In genomic region chr10:109922353-109922975, GRCh38 we compare ENCODE assay signal across 8 cellular contexts. TPM values are rescaled to one million over a fixed set of nuclear protein-coding genes. Genes with fewer than 3 reads are reported as not detected.
DNase-seq lines count a peak whose midpoint lies in the region; ATAC-seq and TF ChIP-seq lines count a peak whose summit lies in the region.

No MANE protein-coding gene starts in this region.

- no peaks in the 10 kb centered on the region for H3K36me3 ChIP-seq in A673 (ENCODE audit: insufficient read depth, low read length, poor library complexity, severe bottlenecking)
- no peaks in the 10 kb centered on the region for H3K36me3 ChIP-seq in mucosa of rectum (ENCODE audit: control insufficient read depth in 2 of 2, insufficient read depth in 2 of 2, low read length in 2 of 2)

- H3K9me3 Mint-ChIP-seq in central memory CD8-positive, alpha-beta T cell: no peaks in the 10 kb centered on the region

- intact Hi-C loops in A673 (cut with micrococcal nuclease; ENCODE audit: unreplicated experiment): no loop called here

- H3K4me3 ChIP-seq in A673 (ENCODE audit: low read depth, low read length, poor library complexity, severe bottlenecking) (peak overlapping the region; percentile 61), mucosa of rectum (ENCODE audit: low read length in 2 of 2) (peak overlapping the region; percentile 77 to 80)
- peak overlapping the region; percentile 65 for H3K4me3 ChIP-seq in Jurkat, Clone E6-1 (ENCODE audit: low read length)

- H3K4me1 Mint-ChIP-seq in central memory CD8-positive, alpha-beta T cell: peaks cover 64% of the 10 kb centered on the region

- CTCF ChIA-PET in A673 (lab: Charles Lee): no interaction called here

- BruUV-seq in A673 (replicated peaks; lab: Mats Ljungman, UMichigan): TSS peak; percentile 45

- H3K27me3 Mint-ChIP-seq in central memory CD8-positive, alpha-beta T cell: no peaks in the 10 kb centered on the region

- H3K9me3 ChIP-seq in A673 (ENCODE audit: low read depth, low read length, poor library complexity, severe bottlenecking) (no peaks in the 10 kb centered on the region), mucosa of rectum (ENCODE audit: control insufficient read depth in 2 of 2, low read length in 2 of 2) (no peaks in the 10 kb centered on the region)

- DNase-seq in A673 (ENCODE audit: low spot score): no peak
- DNase-seq in Jurkat, Clone E6-1 (ENCODE audit: low read depth, low spot score): no peak
- no peak for DNase-seq in central memory CD8-positive, alpha-beta T cell (ENCODE audit: low spot score in 2 of 2)
- no peak for DNase-seq in activated effector memory CD4-positive, alpha-beta T cell treated with Interleukin-2 at 50 U/mL for 16 hours
- DNase-seq in A172 (ENCODE audit: low spot score): no peak
- DNase-seq in occipital lobe (lab: John Stamatoyannopoulos, UW): no peak
- DNase-seq in SHP77 (lab: John Stamatoyannopoulos, UW): no peak

- H3K4me3 Mint-ChIP-seq in central memory CD8-positive, alpha-beta T cell: peak overlapping the region; percentile 76

- H3K4me1 ChIP-seq in A673 (ENCODE audit: insufficient read depth, low read length, poor library complexity, severe bottlenecking) (peaks cover 10% of the 10 kb centered on the region), mucosa of rectum (ENCODE audit: control insufficient read depth in 2 of 2, insufficient read depth in 2 of 2, low read length in 2 of 2) (peaks cover 13 to 20% of the 10 kb centered on the region in 2 donors)

- no peak for ATAC-seq in central memory CD8-positive, alpha-beta T cell (replicated peaks; ENCODE audit: extremely low read depth, poor library complexity, severe bottlenecking)

- H3K9ac ChIP-seq in mucosa of rectum (ENCODE audit: low read depth in 1 of 2, low read length in 2 of 2): peak overlapping the region; percentile 87 to 94

- H3K27ac ChIP-seq in A673 (ENCODE audit: low read depth, low read length, poor library complexity, severe bottlenecking) (peak overlapping the region; percentile 68), mucosa of rectum (ENCODE audit: low read depth in 2 of 2, low read length in 2 of 2) (peak overlapping the region; percentile 89 to 94)

- POLR2A ChIA-PET in A673 (lab: Charles Lee; ENCODE audit: low non-redundant PET): no interaction called here

- TF ChIP-seq CTCF in A673 (conservative IDR thresholded peaks at IDR 0.05; ENCODE audit: low read depth, low read length): no peak

- H3K27me3 ChIP-seq in A673 (replicated peaks; ENCODE audit: insufficient read depth, low read depth, low read length, poor library complexity): no peaks in the 10 kb centered on the region
- no peaks in the 10 kb centered on the region for H3K27me3 ChIP-seq in mucosa of rectum (ENCODE audit: control insufficient read depth in 2 of 2, insufficient read depth in 2 of 2, low read length in 2 of 2)

- H3K27ac Mint-ChIP-seq in central memory CD8-positive, alpha-beta T cell (ENCODE audit: low read depth): peak overlapping the region; percentile 85

- H3K36me3 Mint-ChIP-seq in central memory CD8-positive, alpha-beta T cell (ENCODE audit: insufficient read depth): peaks cover 3% of the 10 kb centered on the region

RNA-seq across cellular contexts. Expression of gene XPNPEP1, which starts 0.8 kb away (rescaled TPM):
- total RNA-seq in A673 (2021): 65.4 and 72.5 TPM in 2 replicates
- 86.1 TPM for polyA plus RNA-seq in Jurkat, Clone E6-1 (2012; ENCODE audit: insufficient read depth, insufficient read length)
- total RNA-seq in A172 (2014; rRNA removed; shearing (Covaris generic)): 75.4 and 88.8 TPM in 2 replicates
- total RNA-seq in occipital lobe: 88.9 TPM
